9 cellular contexts compared by ENCODE assay signal in the genomic region with DNA sequence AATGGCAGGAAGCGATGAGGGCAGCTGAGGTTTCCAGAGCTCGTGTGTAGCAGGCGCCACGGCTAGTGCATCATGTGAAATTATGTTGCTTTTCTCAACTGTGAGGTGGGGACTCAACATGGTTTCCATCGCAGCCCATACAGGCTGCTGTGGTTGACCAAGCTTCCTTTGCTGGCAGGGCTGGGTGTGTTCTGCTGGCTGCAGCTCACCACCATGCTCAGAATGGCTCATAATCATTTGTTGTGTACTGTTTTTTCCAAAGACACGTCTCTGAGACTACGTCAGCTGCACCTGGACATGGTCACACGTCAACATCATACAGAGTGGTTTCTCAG. TPM values are rescaled to one million over a fixed set of nuclear protein-coding genes. Genes with fewer than 3 reads are reported as not detected.
DNase-seq lines count a peak whose midpoint lies in the region; ATAC-seq, FAIRE-seq and TF ChIP-seq lines count a peak whose summit lies in the region.
"Had no signal": no experiment of that assay in that cellular context is flagged by ENCODE, and none has a peak within 500 bp of the region (broad histone marks: within the 10 kb centered on the region; RNA-seq: fewer than 3 reads in every experiment).

No MANE protein-coding gene starts in this region.

- H3K4me1 ChIP-seq in GM12878 (ENCODE audit: control insufficient read depth, insufficient read depth, low read length) (peaks cover 34% of the 10 kb centered on the region), esophagus squamous epithelium (peaks cover 0 to 19% (median 3%) of the 10 kb centered on the region in 3 donors)

- H3K27me3 ChIP-seq in GM12878 (replicated peaks in 1 of 2; ENCODE audit: control insufficient read depth in 2 of 2, insufficient read depth in 2 of 2, low read length in 1 of 2) (peaks cover 0 to 3% of the 10 kb centered on the region in 2 experiments; a peak in 1 of 4 replicates), esophagus squamous epithelium (no peaks in the 10 kb centered on the region)

- WGBS in GM12878 (ENCODE audit: insufficient coverage, insufficient replicate concordance, low lambda C conversion rate, missing lambda C conversion rate) = 0% methylated on average over 8 of the region's 8 CpGs
- 50 to 71% methylated on average over 7 to 8 of the region's 8 CpGs for whole genome bisulfite sequencing in esophagus squamous epithelium, 2 donors
- 67 to 71% methylated on average over 8 of the region's 8 CpGs for WGBS in lower leg skin, 2 donors

- H3K36me3 ChIP-seq in GM12878 (ENCODE audit: control insufficient read depth in 2 of 2, insufficient read depth in 2 of 2, low read length in 1 of 2) = no peaks in the 10 kb centered on the region
- H3K36me3 ChIP-seq in esophagus squamous epithelium = no peaks in the 10 kb centered on the region

- no peaks in the 10 kb centered on the region for H4K20me1 ChIP-seq in GM12878 (ENCODE audit: control insufficient read depth, insufficient read depth)

- SMC1A ChIA-PET in GM12878 (lab: Charles Lee; ENCODE audit: uncharacterized antibody, unreplicated experiment) = interaction anchor here (0.9 to 1.4 kb wide), 3 partner anchors 12 to 66 kb away, joined by 3 to 6 read pairs (median 3); no protein-coding TSS in a partner anchor

- H3K27ac ChIP-seq in GM12878 (ENCODE audit: control insufficient read depth, insufficient read depth) (peak overlapping the region; percentile 7), esophagus squamous epithelium (peak overlapping the region in 1 of 4 donors; percentile 1)

- 0 out of 2 replicates have a peak overlapping the region, but pooled peaks have one; percentile 5 for H3K4me3 ChIP-seq in GM12878
- H3K4me3 ChIP-seq in esophagus squamous epithelium = no peak overlapping the region
- no peak overlapping the region for H3K4me3 ChIP-seq in lower leg skin (ENCODE audit: low read depth, poor library complexity, severe bottlenecking)

- intact Hi-C loops in GM12878 (cut with micrococcal nuclease; ENCODE audit: unreplicated experiment) (loop anchor here (10.0 kb wide), 1 partner anchor 334 kb away; no protein-coding TSS in a partner anchor), esophagus squamous epithelium (cut with DNase I) (no loop called here), Right ventricle myocardium inferior (cut with DNase I) (no loop called here), lower leg skin (cut with DNase I; ENCODE audit: low total_unique reads) (no loop called here)

- RAD21 ChIA-PET in GM12878 (lab: Charles Lee; ENCODE audit: unreplicated experiment) = interaction anchor here (0.6 to 1.5 kb wide), 6 partner anchors 18 to 81 kb away, joined by 3 to 8 read pairs (median 5); no protein-coding TSS in a partner anchor

- CTCF ChIA-PET in GM12878 (lab: Yijun Ruan, JAX) = interaction anchor here (0.7 to 1.4 kb wide), 5 partner anchors 30 to 111 kb away, joined by 3 to 4 read pairs (median 3); no protein-coding TSS in a partner anchor

- 0 out of 2 replicates have a peak overlapping the region, but pooled peaks have one; percentile 0 for H3K9ac ChIP-seq in GM12878 (ENCODE audit: control insufficient read depth, insufficient read depth, low read length)

- BruUV-seq in GM12878 (replicated peaks; lab: Mats Ljungman, UMichigan) = no TSS peak

- in situ Hi-C loops in GM12878 (cut with MboI) = no loop called here

- POLR2A ChIA-PET in GM12878 (lab: Charles Lee) = interaction anchor here (0.5 kb wide), 1 partner anchor 105 kb away, joined by 3 read pairs; no protein-coding TSS in a partner anchor

- ATAC-seq in GM18907 (IDR thresholded peaks at IDR 0.05; ENCODE audit: unreplicated experiment) (peak; percentile 93), HG02885 (IDR thresholded peaks at IDR 0.05; ENCODE audit: poor library complexity, unreplicated experiment) (peak; percentile 89), GM12878 (peak; percentile 84), Right ventricle myocardium inferior (no peak)

- no peak for TF ChIP-seq POLR2A in GM12878 (IDR thresholded peaks at IDR 0.05; ENCODE audit: low read depth, low read length)
- no peak for TF ChIP-seq POLR2A in esophagus squamous epithelium (IDR thresholded peaks at IDR 0.05)
- no peak for TF ChIP-seq POLR2A in lower leg skin (IDR thresholded peaks at IDR 0.05)

- peak; percentile 83 to 92 for TF ChIP-seq EP300 in GM12878 (IDR thresholded peaks at IDR 0.05; ENCODE audit: borderline replicate concordance in 1 of 2, control insufficient read depth in 1 of 2, low read depth in 2 of 2, low read length in 2 of 2)

- DNase-seq in T follicular helper cell (ENCODE audit: low read depth) (peak; percentile 85), GM12878 (ENCODE audit: low read depth, low spot score) (peak; percentile 74), esophagus squamous epithelium (lab: John Stamatoyannopoulos, UW) (no peak), Right ventricle myocardium inferior (ENCODE audit: missing footprints) (no peak), lower leg skin (ENCODE audit: low spot score in 2 of 2) (no peak)
- peak; percentile 79 for DNase-seq in stimulated activated naive CD4-positive, alpha-beta T cell treated with Interleukin-2 at 50 U/mL for 16 hours (lab: John Stamatoyannopoulos, UW)

- H3K4me2 ChIP-seq in GM12878 (ENCODE audit: control insufficient read depth, insufficient read depth) = peak overlapping the region; percentile 66

- no peak for TF ChIP-seq RAD21 in GM12878 (IDR thresholded peaks at IDR 0.05; ENCODE audit: insufficient read depth, low read depth, low read length)

- peak; percentile 52 for FAIRE-seq in GM12878 (lab: Jason Lieb, UNC)

- no peaks in the 10 kb centered on the region for H3K79me2 ChIP-seq in GM12878 (ENCODE audit: control insufficient read depth, insufficient read depth, low read length)

- TF ChIP-seq CTCF in GM12878 (IDR thresholded peaks at IDR 0.05 in 2 of 3, conservative IDR thresholded peaks at IDR 0.05 in 1 of 3; ENCODE audit: control insufficient read depth in 2 of 3, extremely low read depth in 1 of 3, insufficient read depth in 1 of 3, low read depth in 3 of 3, low read length in 3 of 3) = no peak
- TF ChIP-seq CTCF in esophagus squamous epithelium (IDR thresholded peaks at IDR 0.05) = no peak
- TF ChIP-seq CTCF in lower leg skin (IDR thresholded peaks at IDR 0.05) = no peak

- peak overlapping the region; percentile 49; the same call in 1 of the 2 replicates for H2AFZ ChIP-seq in GM12878 (ENCODE audit: control insufficient read depth, low read depth, low read length)

- H3K9me3 ChIP-seq in GM12878 (replicated peaks; ENCODE audit: control insufficient read depth, insufficient read depth, low read length) = no peaks in the 10 kb centered on the region
- H3K9me3 ChIP-seq in esophagus squamous epithelium = no peaks in the 10 kb centered on the region

TF ChIP-seq in GM12878, 131 proteins besides CTCF, POLR2A, EP300 and RAD21 (continues in another document):
- TF ChIP-seq BCL11A (IDR thresholded peaks at IDR 0.05; ENCODE audit: low read depth, low read length) = peak; percentile 31; the same call in 1 of the 2 replicates
- peak; percentile 78; the same call in 1 of the 2 replicates for TF ChIP-seq TBL1XR1 (IDR thresholded peaks at IDR 0.05; ENCODE audit: low read depth, low read length)

RNA-seq across cellular contexts. Expression of a gene that starts 16.1 kb away (rescaled TPM):
- 26.7 and 27.7 TPM in 2 replicates for total RNA-seq in GM12878 (2013; cell fraction: nucleolus; rRNA removed)
- 18.2 and 19.1 TPM in 2 replicates for total RNA-seq in GM12878 (2014; rRNA removed)
- total RNA-seq in GM12878 (2014; rRNA removed; fragmentation: Illumina TruSeq; extraction: Trizol) = 14.6 and 16.6 TPM in 2 replicates
- total RNA-seq in GM12878 (2021) = 29.4 and 33.9 TPM in 2 replicates
- 6.4 TPM for polyA plus RNA-seq in GM12878 (2011; ENCODE audit: low read depth)
- polyA plus RNA-seq in GM12878 (2011; rRNA removed) = 10.5 and 15.0 TPM in 2 replicates
- 15.9 and 18.4 TPM in 2 replicates for polyA plus RNA-seq in GM12878 (2011; cell fraction: cytosol; rRNA removed)
- polyA plus RNA-seq in GM12878 (2011; cell fraction: nucleus; rRNA removed) = 30.3 and 33.9 TPM in 2 replicates
- polyA plus RNA-seq in GM12878 (2012) = 13.9 and 16.8 TPM in 2 replicates
- polyA plus RNA-seq in GM12878 (2014; fragmentation: Illumina TruSeq; extraction: Trizol) = 13.8 and 19.8 TPM in 2 replicates
- 1 to 10 TPM in 1 of 2 experiments, under 1 TPM in 1; 0.79 to 2.1 TPM for polyA plus RNA-seq in GM12878 (2014; fragmentation: Nextera tagmentation; extraction: Ambion mirVana)
- polyA plus RNA-seq in GM12878 (2014; rRNA removed) = 28.5 and 29.0 TPM in 2 replicates
- polyA plus RNA-seq in GM12878 (2016; fragmentation: Nextera tagmentation; extraction: Ambion mirVana) = 10 to 100 TPM; 16.5 to 18.6 TPM
- polyA minus RNA-seq in GM12878 (2011; rRNA and poly(A)+ RNA removed) = 11.9 and 19.9 TPM in 2 replicates
- polyA minus RNA-seq in GM12878 (2011; cell fraction: cytosol; rRNA and poly(A)+ RNA removed) = 7.7 and 7.9 TPM in 2 replicates
- 7.3 and 11.3 TPM in 2 replicates for polyA minus RNA-seq in GM12878 (2011; cell fraction: nucleus; rRNA and poly(A)+ RNA removed)
- 1 to 10 TPM; 1.4 to 8.8 (median 3.1) TPM for total RNA-seq in esophagus squamous epithelium
- 12.7 TPM for total RNA-seq in Right ventricle myocardium inferior
- 10 to 100 TPM; 12.9 to 30.5 (median 24.2) TPM for total RNA-seq in lower leg skin

RNA-seq across cellular contexts. Expression of a gene that starts 30.6 kb away (rescaled TPM):
- total RNA-seq in GM12878 (2013; cell fraction: nucleolus; rRNA removed) = not detected in 2 replicates
- total RNA-seq in GM12878 (2014; rRNA removed) = not detected in 2 replicates
- total RNA-seq in GM12878 (2014; rRNA removed; fragmentation: Illumina TruSeq; extraction: Trizol) = not detected in 2 replicates
- not detected in 2 replicates for total RNA-seq in GM12878 (2021)
- not detected for polyA plus RNA-seq in GM12878 (2011; ENCODE audit: low read depth)
- polyA plus RNA-seq in GM12878 (2011; rRNA removed) = not detected in 2 replicates
- not detected in 2 replicates for polyA plus RNA-seq in GM12878 (2011; cell fraction: cytosol; rRNA removed)
- polyA plus RNA-seq in GM12878 (2011; cell fraction: nucleus; rRNA removed) = not detected in 2 replicates
- polyA plus RNA-seq in GM12878 (2012) = not detected in 2 replicates
- not detected in 2 replicates for polyA plus RNA-seq in GM12878 (2014; fragmentation: Illumina TruSeq; extraction: Trizol)
- polyA plus RNA-seq in GM12878 (2014; fragmentation: Nextera tagmentation; extraction: Ambion mirVana) = not detected
- not detected in 2 replicates for polyA plus RNA-seq in GM12878 (2014; rRNA removed)
- polyA plus RNA-seq in GM12878 (2016; fragmentation: Nextera tagmentation; extraction: Ambion mirVana) = not detected
- polyA minus RNA-seq in GM12878 (2011; rRNA and poly(A)+ RNA removed) = not detected in 2 replicates
- polyA minus RNA-seq in GM12878 (2011; cell fraction: cytosol; rRNA and poly(A)+ RNA removed) = not detected in 2 replicates
- not detected in 2 replicates for polyA minus RNA-seq in GM12878 (2011; cell fraction: nucleus; rRNA and poly(A)+ RNA removed)
- total RNA-seq in esophagus squamous epithelium = not detected
- total RNA-seq in Right ventricle myocardium inferior = not detected
- total RNA-seq in lower leg skin = not detected
- total RNA-seq: M059J had no signal

Comparison
In these comparisons a context has a peak if more than half of its experiments do, and no peak if none do; other contexts are left out.
1. DNase-seq: peak in T follicular helper cell (single experiment), GM12878 (single experiment) and stimulated activated naive CD4-positive, alpha-beta T cell treated with Interleukin-2 at 50 U/mL for 16 hours (single experiment); none in esophagus squamous epithelium (single experiment), Right ventricle myocardium inferior (single experiment) and lower leg skin (0 of 2).